16 cellular contexts compared by ENCODE assay signal in genomic region chr7:117347962-117348672, GRCh38. TPM values are rescaled to one million over a fixed set of nuclear protein-coding genes. Genes with fewer than 3 reads are reported as not detected.
DNase-seq lines count a peak whose midpoint lies in the region; ATAC-seq and TF ChIP-seq lines count a peak whose summit lies in the region.
"Had no signal": no experiment of that assay in that cellular context is flagged by ENCODE, and none has a peak within 500 bp of the region (broad histone marks: within the 10 kb centered on the region; RNA-seq: fewer than 3 reads in every experiment).

No MANE protein-coding gene starts in this region.

- no peak overlapping the region for H3K27ac Mint-ChIP-seq in activated CD4-positive, alpha-beta T cell treated with anti-CD3 and anti-CD28 coated beads, Interleukin-2, amount 10 ng/mL, durations not matched to agents 24 days and 14 days
- no peak overlapping the region for H3K27ac Mint-ChIP-seq in osteocyte (ENCODE audit: unreplicated experiment)
- H3K27ac Mint-ChIP-seq: activated naive CD8-positive, alpha-beta T cell treated with anti-CD3 and anti-CD28 coated beads, Interleukin-2, amount 10 ng/mL, durations not matched to agents 7 days and 5 days had no signal

- intact Hi-C loops in activated CD4-positive, alpha-beta T cell treated with anti-CD3 and anti-CD28 coated beads, Interleukin-2, amount 10 ng/mL, durations not matched to agents 24 days and 14 days (cut with micrococcal nuclease), result no loop called here

- ATAC-seq in GM18870 (IDR thresholded peaks at IDR 0.05; ENCODE audit: unreplicated experiment), result peak; percentile 95
- ATAC-seq in GM21576 (IDR thresholded peaks at IDR 0.05; ENCODE audit: unreplicated experiment), result peak; percentile 92
- peak; percentile 43 for ATAC-seq in HG03060 (IDR thresholded peaks at IDR 0.05; ENCODE audit: low read depth, unreplicated experiment)

- no peak overlapping the region for H3K4me3 Mint-ChIP-seq in activated CD4-positive, alpha-beta T cell treated with anti-CD3 and anti-CD28 coated beads, Interleukin-2, amount 10 ng/mL, durations not matched to agents 24 days and 14 days
- no peak overlapping the region for H3K4me3 Mint-ChIP-seq in osteocyte (ENCODE audit: unreplicated experiment)
- H3K4me3 Mint-ChIP-seq: activated naive CD8-positive, alpha-beta T cell treated with anti-CD3 and anti-CD28 coated beads, Interleukin-2, amount 10 ng/mL, durations not matched to agents 7 days and 5 days had no signal

- TF ChIP-seq CTCF in osteocyte (IDR thresholded peaks at IDR 0.05), result no peak

- H3K4me1 Mint-ChIP-seq in activated CD4-positive, alpha-beta T cell treated with anti-CD3 and anti-CD28 coated beads, Interleukin-2, amount 10 ng/mL, durations not matched to agents 24 days and 14 days, result no peaks in the 10 kb centered on the region
- H3K4me1 Mint-ChIP-seq in osteocyte (ENCODE audit: unreplicated experiment), result peaks cover 10% of the 10 kb centered on the region
- H3K4me1 Mint-ChIP-seq: activated naive CD8-positive, alpha-beta T cell treated with anti-CD3 and anti-CD28 coated beads, Interleukin-2, amount 10 ng/mL, durations not matched to agents 7 days and 5 days had no signal

- H3K9me3 Mint-ChIP-seq in activated CD4-positive, alpha-beta T cell treated with anti-CD3 and anti-CD28 coated beads, Interleukin-2, amount 10 ng/mL, durations not matched to agents 24 days and 14 days, result no peaks in the 10 kb centered on the region
- H3K9me3 Mint-ChIP-seq in osteocyte (ENCODE audit: unreplicated experiment), result peaks cover 12% of the 10 kb centered on the region
- H3K9me3 Mint-ChIP-seq: activated naive CD8-positive, alpha-beta T cell treated with anti-CD3 and anti-CD28 coated beads, Interleukin-2, amount 10 ng/mL, durations not matched to agents 7 days and 5 days had no signal

- DNase-seq in RPMI8226, result peak; percentile 17
- no peak for DNase-seq in activated CD4-positive, alpha-beta T cell treated with anti-CD3 and anti-CD28 coated beads, Interleukin-2, amount 10 ng/mL, durations not matched to agents 24 days and 14 days
- DNase-seq in NCI-H748 (lab: John Stamatoyannopoulos, UW; ENCODE audit: unreplicated experiment), result no peak
- DNase-seq in NCI-H1694 (lab: John Stamatoyannopoulos, UW), result no peak
- no peak for DNase-seq in osteocyte (ENCODE audit: extremely low spot score, unreplicated experiment)
- DNase-seq: activated naive CD8-positive, alpha-beta T cell treated with anti-CD3 and anti-CD28 coated beads, Interleukin-2, amount 10 ng/mL, durations not matched to agents 7 days and 5 days; C1 segment of cervical spinal cord; erythroblast; NCI-H1092; NCI-H510A treated with DMSO at 0.1 percent for 48 hours; Right ventricle myocardium superior; tibial artery had no signal

- no peaks in the 10 kb centered on the region for H3K27me3 Mint-ChIP-seq in activated CD4-positive, alpha-beta T cell treated with anti-CD3 and anti-CD28 coated beads, Interleukin-2, amount 10 ng/mL, durations not matched to agents 24 days and 14 days
- H3K27me3 Mint-ChIP-seq in osteocyte (ENCODE audit: unreplicated experiment), result peaks cover 16% of the 10 kb centered on the region
- H3K27me3 Mint-ChIP-seq: activated naive CD8-positive, alpha-beta T cell treated with anti-CD3 and anti-CD28 coated beads, Interleukin-2, amount 10 ng/mL, durations not matched to agents 7 days and 5 days had no signal

- H3K36me3 Mint-ChIP-seq in activated CD4-positive, alpha-beta T cell treated with anti-CD3 and anti-CD28 coated beads, Interleukin-2, amount 10 ng/mL, durations not matched to agents 24 days and 14 days (ENCODE audit: low read depth), result no peaks in the 10 kb centered on the region
- peaks cover 8% of the 10 kb centered on the region for H3K36me3 Mint-ChIP-seq in osteocyte (ENCODE audit: unreplicated experiment)
- H3K36me3 Mint-ChIP-seq: activated naive CD8-positive, alpha-beta T cell treated with anti-CD3 and anti-CD28 coated beads, Interleukin-2, amount 10 ng/mL, durations not matched to agents 7 days and 5 days had no signal

RNA-seq across cellular contexts. Expression of gene WNT2, which starts 25.3 kb away (rescaled TPM):
- not detected in 2 replicates for total RNA-seq in activated CD4-positive, alpha-beta T cell treated with anti-CD3 and anti-CD28 coated beads, Interleukin-2, amount 10 ng/mL, durations not matched to agents 24 days and 14 days
- total RNA-seq in osteocyte, result 9.5 and 11.5 TPM in 2 replicates
- total RNA-seq: activated naive CD8-positive, alpha-beta T cell treated with anti-CD3 and anti-CD28 coated beads, Interleukin-2, amount 10 ng/mL, durations not matched to agents 7 days and 5 days; HT1080; Right ventricle myocardium superior had no signal

Comparison
In these comparisons a context has a peak if more than half of its experiments do, and no peak if none do; other contexts are left out.
1. ATAC-seq: peak in every context shown above with its lines; median percentile 95 in GM18870; 92 in GM21576; 43 in HG03060.
2. RNA of gene WNT2, which starts 25.3 kb away (total RNA-seq): 9.5 to 11.5 TPM in osteocyte; not detected in activated CD4-positive, alpha-beta T cell treated with anti-CD3 and anti-CD28 coated beads, Interleukin-2, amount 10 ng/mL, durations not matched to agents 24 days and 14 days; every median in the first group is over 10 times any median in the second.